ENCODE assay signal across 19 cellular contexts in genomic region chr17:34582901-34583245, GRCh38. TPM values are rescaled to one million over a fixed set of nuclear protein-coding genes. Genes with fewer than 3 reads are reported as not detected.
DNase-seq lines count a peak whose midpoint lies in the region; ATAC-seq, FAIRE-seq and TF ChIP-seq lines count a peak whose summit lies in the region.
"Had no signal": no experiment of that assay in that cellular context is flagged by ENCODE, and none has a peak within 500 bp of the region (broad histone marks: within the 10 kb centered on the region; RNA-seq: fewer than 3 reads in every experiment).

No MANE protein-coding gene starts in this region.

- WGBS in esophagus squamous epithelium, 2 donors = 25 to 61% methylated on average over 2 to 3 of the region's 3 CpGs
- 51% methylated on average over 3 of the region's 3 CpGs for WGBS in hepatocyte (ENCODE audit: low lambda C conversion rate, missing lambda C conversion rate)

- no peaks in the 10 kb centered on the region for H3K36me3 Mint-ChIP-seq in CD8-positive, alpha-beta memory T cell
- peaks cover 4% of the 10 kb centered on the region for H3K36me3 Mint-ChIP-seq in T-helper 17 cell (ENCODE audit: low read depth)

- no peaks in the 10 kb centered on the region for H3K9me3 ChIP-seq in CD8-positive, alpha-beta memory T cell (ENCODE audit: low read length)
- H3K9me3 ChIP-seq in T-helper 17 cell (ENCODE audit: control insufficient read depth, low read length, poor library complexity, severe bottlenecking) (no peaks in the 10 kb centered on the region), kidney (ENCODE audit: control insufficient read depth in 1 of 2, low read length in 2 of 2) (no peaks in the 10 kb centered on the region), esophagus squamous epithelium (no peaks in the 10 kb centered on the region), hepatocyte (ENCODE audit: low read depth) (no peaks in the 10 kb centered on the region)
- H3K9me3 ChIP-seq: MG63, SJSA1 had no signal

- peak overlapping the region in 4 of 7 donors; percentile 36 to 62 (median 46) for H3K4me3 Mint-ChIP-seq in CD8-positive, alpha-beta memory T cell
- H3K4me3 Mint-ChIP-seq in T-helper 17 cell = peak overlapping the region; percentile 63

- ATAC-seq in T-helper 17 cell = no peak
- no peak for ATAC-seq in HG02840 (IDR thresholded peaks at IDR 0.05; ENCODE audit: low FRiP score, unreplicated experiment)
- ATAC-seq: HCT116 had no signal

- POLR2A ChIA-PET in CD8-positive, alpha-beta memory T cell (lab: Charles Lee) = no interaction called here

- no peak overlapping the region for H3K4me3 ChIP-seq in CD8-positive, alpha-beta memory T cell (ENCODE audit: low read length)
- H3K4me3 ChIP-seq in kidney (ENCODE audit: low read length in 2 of 2) (peak overlapping the region in 1 of 2 donors; percentile 58), esophagus squamous epithelium (no peak overlapping the region), hepatocyte (no peak overlapping the region)
- H3K4me3 ChIP-seq: GM23248, MG63, Peyer's patch, SJSA1 had no signal

- H3K4me1 ChIP-seq in CD8-positive, alpha-beta memory T cell (ENCODE audit: insufficient read depth, low read length) = peaks cover 6% of the 10 kb centered on the region
- H3K4me1 ChIP-seq in kidney (ENCODE audit: control insufficient read depth in 1 of 2, insufficient read depth in 1 of 2, low read depth in 1 of 2, low read length in 2 of 2) = peaks cover 0 to 18% of the 10 kb centered on the region in 2 donors
- peaks cover 27 to 40% (median 30%) of the 10 kb centered on the region in 3 donors for H3K4me1 ChIP-seq in esophagus squamous epithelium
- peaks cover 26% of the 10 kb centered on the region for H3K4me1 ChIP-seq in hepatocyte (ENCODE audit: insufficient read depth)

- H3K9ac ChIP-seq in kidney (ENCODE audit: low read length in 2 of 2) = no peak overlapping the region
- H3K9ac ChIP-seq: GM23248 had no signal

- H3K27ac Mint-ChIP-seq in CD8-positive, alpha-beta memory T cell = no peak overlapping the region
- no peak overlapping the region for H3K27ac Mint-ChIP-seq in T-helper 17 cell

- H3K27me3 ChIP-seq in CD8-positive, alpha-beta memory T cell (ENCODE audit: insufficient read depth, low read length, poor library complexity, severe bottlenecking) = peaks cover 34% of the 10 kb centered on the region
- H3K27me3 ChIP-seq in esophagus squamous epithelium (peaks cover 15 to 99% (median 36%) of the 10 kb centered on the region in 4 donors), hepatocyte (peaks cover 96% of the 10 kb centered on the region)

- no peak for TF ChIP-seq POLR2A in esophagus squamous epithelium (IDR thresholded peaks at IDR 0.05)

- TF ChIP-seq CTCF in kidney (IDR thresholded peaks at IDR 0.05; ENCODE audit: borderline replicate concordance, extremely low read depth, insufficient read depth) = no peak
- no peak for TF ChIP-seq CTCF in esophagus squamous epithelium (IDR thresholded peaks at IDR 0.05)
- TF ChIP-seq CTCF in hepatocyte (IDR thresholded peaks at IDR 0.05; ENCODE audit: poor library complexity) = no peak

- no peak for DNase-seq in CD8-positive, alpha-beta memory T cell
- DNase-seq in T-helper 17 cell (no peak), kidney (peak; percentile 18), posterior vena cava (ENCODE audit: low spot score) (peak; percentile 44), esophagus squamous epithelium (lab: John Stamatoyannopoulos, UW) (no peak), hepatocyte (ENCODE audit: low spot score) (no peak)
- DNase-seq: Kasumi-1, MG63, NCI-H1092, NCI-H1436 treated with DMSO at 0.1 percent for 48 hours, NCI-H2081, NCI-H2171 treated with DMSO at 0.1 percent for 48 hours, NCI-H446 treated with DMSO at 0.1 percent for 48 hours had no signal

- FAIRE-seq in kidney (lab: Jason Lieb, UNC) = no peak
- FAIRE-seq: G401.6 had no signal

- no peak overlapping the region for H2AFZ ChIP-seq in hepatocyte
- H2AFZ ChIP-seq: GM23248 had no signal

- intact Hi-C loops in kidney (cut with DNase I) = no loop called here
- intact Hi-C loops in posterior vena cava (cut with DNase I) = no loop called here
- intact Hi-C loops in esophagus squamous epithelium (cut with DNase I) = no loop called here

- CTCF ChIA-PET in CD8-positive, alpha-beta memory T cell (lab: Charles Lee) = no interaction called here

- H3K79me2 ChIP-seq in hepatocyte = no peaks in the 10 kb centered on the region

- no peak overlapping the region for H3K27ac ChIP-seq in CD8-positive, alpha-beta memory T cell (ENCODE audit: low read depth, low read length)
- H3K27ac ChIP-seq in kidney (ENCODE audit: low read depth in 2 of 2, low read length in 2 of 2) (no peak overlapping the region), esophagus squamous epithelium (no peak overlapping the region), hepatocyte (no peak overlapping the region)
- H3K27ac ChIP-seq: GM23248, Peyer's patch, SJSA1 had no signal

- H3K9me3 Mint-ChIP-seq in CD8-positive, alpha-beta memory T cell = no peaks in the 10 kb centered on the region

- H3K36me3 ChIP-seq in CD8-positive, alpha-beta memory T cell (ENCODE audit: insufficient read depth, low read length) = no peaks in the 10 kb centered on the region
- H3K36me3 ChIP-seq in kidney (ENCODE audit: control insufficient read depth in 1 of 2, insufficient read depth in 2 of 2, low read length in 2 of 2) (no peaks in the 10 kb centered on the region), esophagus squamous epithelium (no peaks in the 10 kb centered on the region), hepatocyte (replicated peaks; ENCODE audit: insufficient read depth, low read depth) (no peaks in the 10 kb centered on the region)
- H3K36me3 ChIP-seq: MG63, Peyer's patch, SJSA1 had no signal

- H4K20me1 ChIP-seq in hepatocyte (ENCODE audit: insufficient read depth, poor library complexity, severe bottlenecking) = no peaks in the 10 kb centered on the region

- peaks cover 49 to 66% of the 10 kb centered on the region in 2 donors for H3K27me3 Mint-ChIP-seq in CD8-positive, alpha-beta memory T cell
- peaks cover 68% of the 10 kb centered on the region for H3K27me3 Mint-ChIP-seq in T-helper 17 cell

- H3K9me2 ChIP-seq in hepatocyte (replicated peaks; ENCODE audit: insufficient read depth) = no peaks in the 10 kb centered on the region

- H3K4me1 Mint-ChIP-seq in CD8-positive, alpha-beta memory T cell = peaks cover 12 to 35% (median 13%) of the 10 kb centered on the region in 3 donors
- H3K4me1 Mint-ChIP-seq in T-helper 17 cell = peaks cover 14% of the 10 kb centered on the region

- H3K4me2 ChIP-seq in hepatocyte = no peak overlapping the region

RNA-seq across cellular contexts. Expression of gene TMEM132E, which starts 3.5 kb away (rescaled TPM):
- total RNA-seq in CD8-positive, alpha-beta memory T cell = not detected
- polyA plus RNA-seq in CD8-positive, alpha-beta memory T cell = 0.24 TPM
- total RNA-seq in T-helper 17 cell = not detected
- 1.1 TPM for total RNA-seq in kidney
- polyA plus RNA-seq in kidney (ENCODE audit: insufficient read depth, low read depth, low replicate concordance) = 4.3 TPM
- total RNA-seq in posterior vena cava = under 1 TPM; 0.42 to 0.67 TPM
- total RNA-seq in esophagus squamous epithelium = under 1 TPM in 1 of 4 donors, not detected in 3; 0.19 TPM
- 0.27 and 0.28 TPM in 2 replicates for total RNA-seq in hepatocyte
- polyA plus RNA-seq in hepatocyte = 0.98 and 1.2 TPM in 2 replicates
- polyA plus RNA-seq: GM23248 had no signal

Comparison
In these comparisons a context has a peak if more than half of its experiments do, and no peak if none do; other contexts are left out.
1. DNase-seq: peak in kidney (single experiment) and posterior vena cava (single experiment); none in CD8-positive, alpha-beta memory T cell (0 of 5), T-helper 17 cell (0 of 3), esophagus squamous epithelium (single experiment) and hepatocyte (single experiment).